ENCODE assay signal across 9 cellular contexts in the genomic region with DNA sequence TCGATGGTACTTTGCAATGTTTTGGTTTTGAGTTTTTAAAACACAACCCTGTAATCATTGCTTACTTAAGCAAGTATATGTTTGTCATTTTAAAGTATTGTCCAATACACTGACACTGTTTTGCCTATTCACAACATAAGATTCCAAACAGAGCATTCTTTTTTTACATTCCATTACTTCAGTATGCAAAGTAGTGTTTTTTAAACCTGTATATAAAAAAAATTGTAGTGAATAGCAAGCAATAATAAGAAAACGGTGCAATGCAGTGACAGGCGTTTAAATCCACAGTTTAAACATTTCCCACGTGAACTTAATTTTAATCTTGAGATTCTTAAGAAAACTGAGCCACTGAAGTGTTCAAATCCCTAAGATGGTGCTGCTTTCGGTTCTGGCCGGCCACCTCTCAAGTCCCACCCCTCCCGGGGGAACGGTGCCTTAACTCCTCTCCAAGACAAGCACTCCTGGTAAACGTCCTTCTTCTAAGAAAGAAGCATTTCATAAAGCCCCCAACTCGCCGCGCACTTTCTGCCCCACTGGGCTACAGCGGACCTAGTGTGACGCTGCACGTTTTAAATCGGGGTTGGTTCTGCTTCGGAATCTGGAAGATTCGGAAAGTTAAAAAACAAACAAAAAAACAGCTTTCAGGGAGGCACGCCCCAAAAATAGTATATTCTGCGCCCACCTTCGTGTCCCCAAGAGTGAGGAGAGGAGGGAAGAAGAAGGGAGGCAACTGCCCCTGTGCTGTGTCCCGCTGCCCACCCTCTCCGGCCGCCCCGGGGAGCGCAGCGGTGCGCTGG. TPM values are rescaled to one million over a fixed set of nuclear protein-coding genes. Genes with fewer than 3 reads are reported as not detected.
A peak's percentile ranks its signal among the peaks of the same experiment; 100 is the strongest.
DNase-seq lines count a peak whose midpoint lies in the region; ATAC-seq and TF ChIP-seq lines count a peak whose summit lies in the region.
"Had no signal": no experiment of that assay in that cellular context is flagged by ENCODE, and none has a peak within 500 bp of the region (broad histone marks: within the 10 kb centered on the region; RNA-seq: fewer than 3 reads in every experiment).

No MANE protein-coding gene starts in this region.

- ATAC-seq in IMR-90 (ENCODE audit: low read depth) = peak; percentile 40
- peak; percentile 10 for ATAC-seq in left lung
- no peak for ATAC-seq in GM19328 (IDR thresholded peaks at IDR 0.05; ENCODE audit: unreplicated experiment)

- no peaks in the 10 kb centered on the region for H3K9me1 ChIP-seq in IMR-90 (ENCODE audit: insufficient read depth, low read length)

- no peak overlapping the region for H4K5ac ChIP-seq in IMR-90 (ENCODE audit: low read depth, low read length)

- H3K4me3 ChIP-seq in IMR-90 (ENCODE audit: insufficient read depth, low read depth, low read length) = peak overlapping the region; percentile 41
- H3K4me3 ChIP-seq in choroid plexus epithelial cell (ENCODE audit: low read depth, low read length) = peak overlapping the region; percentile 50
- peak overlapping the region; percentile 37 to 43 for H3K4me3 ChIP-seq in left lung
- peak overlapping the region; percentile 61 for H3K4me3 ChIP-seq in suprapubic skin

- H2AK5ac ChIP-seq in IMR-90 (ENCODE audit: low read depth, low read length) = no peak overlapping the region

- in situ Hi-C loops in IMR-90 (cut with MboI; ENCODE audit: low sequenced_read_pairs) = no loop called here

- no peak for TF ChIP-seq RAD21 in IMR-90 (IDR thresholded peaks at IDR 0.05; ENCODE audit: low read length)

- no peak for TF ChIP-seq EP300 in suprapubic skin (IDR thresholded peaks at IDR 0.05)

- no peaks in the 10 kb centered on the region for H4K20me1 ChIP-seq in IMR-90 (ENCODE audit: insufficient read depth, low read length)

- no peak overlapping the region for H4K91ac ChIP-seq in IMR-90 (ENCODE audit: insufficient read depth, low read depth, low read length)

- peaks cover 41% of the 10 kb centered on the region for H3K27me3 ChIP-seq in IMR-90 (ENCODE audit: control insufficient read depth, insufficient read depth, low read length)
- peaks cover 39 to 66% of the 10 kb centered on the region in 2 donors for H3K27me3 ChIP-seq in left lung
- H3K27me3 ChIP-seq in suprapubic skin = peaks cover 50% of the 10 kb centered on the region

- H2BK120ac ChIP-seq in IMR-90 (ENCODE audit: low read depth, low read length) = no peak overlapping the region

- no peak overlapping the region for H3K23ac ChIP-seq in IMR-90 (ENCODE audit: low read depth, low read length)

- dilution Hi-C loops in IMR-90 (cut with HindIII; ENCODE audit: low sequenced_read_pairs, unreplicated experiment) = no loop called here

- H3K18ac ChIP-seq in IMR-90 (ENCODE audit: low read depth, low read length) = no peak overlapping the region

- H3K4me2 ChIP-seq in IMR-90 (ENCODE audit: low read depth, low read length) = peak overlapping the region; percentile 71

- H3K79me1 ChIP-seq in IMR-90 (ENCODE audit: low read depth in 1 of 2, low read length in 2 of 2) = no peaks in the 10 kb centered on the region

- H3K27ac ChIP-seq in IMR-90 (ENCODE audit: insufficient read depth, low read length) (no peak overlapping the region), left lung (peak overlapping the region in 1 of 2 donors; percentile 76), suprapubic skin (peak overlapping the region; percentile 59)

- WGBS in IMR-90 (ENCODE audit: extremely low coverage in 2 of 2, insufficient read length in 1 of 2), 2 experiments = 4% methylated on average over 4 of the region's 28 CpGs; no CpG with 5 or more reads in 1 of the 2 experiments
- 5% methylated on average over 28 of the region's 28 CpGs for WGBS in suprapubic skin

- no peaks in the 10 kb centered on the region for H3K36me3 ChIP-seq in IMR-90 (ENCODE audit: control insufficient read depth, insufficient read depth, low read length)
- no peaks in the 10 kb centered on the region for H3K36me3 ChIP-seq in left lung
- H3K36me3 ChIP-seq in suprapubic skin = no peaks in the 10 kb centered on the region

- CTCF ChIA-PET in IMR-90 (lab: Yijun Ruan, JAX) = no interaction called here

- no TSS peak for BruUV-seq in IMR-90 (replicated peaks; lab: Mats Ljungman, UMichigan)

- H3K4me1 ChIP-seq in IMR-90 (ENCODE audit: control insufficient read depth, insufficient read depth, low read length) (peaks cover 4% of the 10 kb centered on the region; the same call in 1 of the 2 replicates), left lung (peaks cover 0 to 7% of the 10 kb centered on the region in 2 donors), suprapubic skin (peaks cover 30% of the 10 kb centered on the region)

- H2BK5ac ChIP-seq in IMR-90 (ENCODE audit: low read depth, low read length, poor library complexity, severe bottlenecking) = no peak overlapping the region

- no peak overlapping the region for H3K4ac ChIP-seq in IMR-90 (ENCODE audit: low read depth, low read length)

- TF ChIP-seq CTCF in IMR-90 (conservative IDR thresholded peaks at IDR 0.05; ENCODE audit: low read depth, low read length) = no peak
- TF ChIP-seq CTCF in choroid plexus epithelial cell (conservative IDR thresholded peaks at IDR 0.05; ENCODE audit: low read depth, low read length) = no peak
- no peak for TF ChIP-seq CTCF in left lung (IDR thresholded peaks at IDR 0.05)
- TF ChIP-seq CTCF in suprapubic skin (IDR thresholded peaks at IDR 0.05) = no peak

- no peak overlapping the region for H3K14ac ChIP-seq in IMR-90 (replicated peaks; ENCODE audit: low read depth, low read length)

- H2BK20ac ChIP-seq in IMR-90 (ENCODE audit: low read depth, low read length) = no peak overlapping the region

- peak overlapping the region; percentile 20 for H2AK9ac ChIP-seq in IMR-90 (replicated peaks; ENCODE audit: low read depth, low read length, poor library complexity)

- POLR2A ChIA-PET in IMR-90 (lab: Charles Lee; ENCODE audit: unreplicated experiment) = no interaction called here

- H2AFZ ChIP-seq in IMR-90 (replicated peaks; ENCODE audit: low read length, poor library complexity) = peak overlapping the region; percentile 84

- intact Hi-C loops in IMR-90 (cut with micrococcal nuclease) (loop anchor here (10.0 kb wide), 1 partner anchor 552 kb away; no protein-coding TSS in a partner anchor), left lung (cut with DNase I) (no loop called here)

- H3K9ac ChIP-seq in IMR-90 (ENCODE audit: low read depth, low read length) = no peak overlapping the region

- no peak for DNase-seq in IMR-90
- peak; percentile 26 for DNase-seq in choroid plexus epithelial cell (ENCODE audit: low read depth)
- no peak for DNase-seq in left lung
- DNase-seq in suprapubic skin (ENCODE audit: low spot score in 2 of 2) = peak; percentile 55 to 78
- DNase-seq in NCI-H526 (lab: John Stamatoyannopoulos, UW) = no peak
- DNase-seq in COLO668 (lab: John Stamatoyannopoulos, UW; ENCODE audit: unreplicated experiment) = no peak
- DNase-seq: activated effector memory CD4-positive, alpha-beta T cell treated with anti-CD3 and anti-CD28 coated beads, Interleukin-2, amount 50 U/mL, for 16 hours; NCI-H510A treated with DMSO at 0.1 percent for 48 hours had no signal

- no peak overlapping the region for H3K56ac ChIP-seq in IMR-90 (ENCODE audit: extremely low read depth, insufficient read depth, low read length)

- H3K9me3 ChIP-seq in IMR-90 (ENCODE audit: control insufficient read depth, insufficient read depth, low read length) = peaks cover 8% of the 10 kb centered on the region
- no peaks in the 10 kb centered on the region for H3K9me3 ChIP-seq in left lung
- H3K9me3 ChIP-seq in suprapubic skin = no peaks in the 10 kb centered on the region

- TF ChIP-seq POLR2A in IMR-90 (IDR thresholded peaks at IDR 0.05; ENCODE audit: low read depth, low read length) = no peak
- no peak for TF ChIP-seq POLR2A in suprapubic skin (IDR thresholded peaks at IDR 0.05)

- no peak overlapping the region for H2BK15ac ChIP-seq in IMR-90 (ENCODE audit: low read depth, low read length)

- no peak overlapping the region for H4K8ac ChIP-seq in IMR-90 (ENCODE audit: low read depth in 2 of 2, low read length in 2 of 2)

TF ChIP-seq in IMR-90, 13 proteins besides CTCF, POLR2A, EP300 and RAD21 (continues in another document):
- no peak for TF ChIP-seq RCOR1 (IDR thresholded peaks at IDR 0.05; ENCODE audit: insufficient replicate concordance, low read length)
- TF ChIP-seq, protein P1, sequence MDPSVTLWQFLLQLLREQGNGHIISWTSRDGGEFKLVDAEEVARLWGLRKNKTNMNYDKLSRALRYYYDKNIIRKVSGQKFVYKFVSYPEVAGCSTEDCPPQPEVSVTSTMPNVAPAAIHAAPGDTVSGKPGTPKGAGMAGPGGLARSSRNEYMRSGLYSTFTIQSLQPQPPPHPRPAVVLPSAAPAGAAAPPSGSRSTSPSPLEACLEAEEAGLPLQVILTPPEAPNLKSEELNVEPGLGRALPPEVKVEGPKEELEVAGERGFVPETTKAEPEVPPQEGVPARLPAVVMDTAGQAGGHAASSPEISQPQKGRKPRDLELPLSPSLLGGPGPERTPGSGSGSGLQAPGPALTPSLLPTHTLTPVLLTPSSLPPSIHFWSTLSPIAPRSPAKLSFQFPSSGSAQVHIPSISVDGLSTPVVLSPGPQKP (IDR thresholded peaks at IDR 0.05; ENCODE audit: borderline replicate concordance, low read depth, low read length) = no peak
- TF ChIP-seq SMC3 (IDR thresholded peaks at IDR 0.05; ENCODE audit: low read depth, low read length) = no peak
- TF ChIP-seq MXI1 (IDR thresholded peaks at IDR 0.05; ENCODE audit: borderline replicate concordance, low read depth, low read length) = no peak
- no peak for TF ChIP-seq CHD1 (IDR thresholded peaks at IDR 0.05; ENCODE audit: low read depth, low read length)
- no peak for TF ChIP-seq RFX5 (IDR thresholded peaks at IDR 0.05; ENCODE audit: low read depth, low read length)
- TF ChIP-seq CEBPB (IDR thresholded peaks at IDR 0.05; ENCODE audit: low read depth, low read length) = no peak
- TF ChIP-seq BHLHE40 (IDR thresholded peaks at IDR 0.05; ENCODE audit: low read depth, low read length) = no peak
- no peak for TF ChIP-seq MAFK (IDR thresholded peaks at IDR 0.05; ENCODE audit: low read depth, low read length)
- TF ChIP-seq NFE2L2 (IDR thresholded peaks at IDR 0.05; ENCODE audit: low read depth, low read length) = no peak
- TF ChIP-seq FOS (IDR thresholded peaks at IDR 0.05; ENCODE audit: low read depth, low read length) = no peak
- TF ChIP-seq MAZ (IDR thresholded peaks at IDR 0.05; ENCODE audit: borderline replicate concordance, low read depth, low read length) = no peak

RNA-seq across cellular contexts. Expression of a gene that starts 2.9 kb away (rescaled TPM):
- total RNA-seq in IMR-90 (2012; rRNA removed) (under 0.01 TPM in 2 replicates), left lung (1 to 10 TPM; 2.0 to 2.2 TPM), suprapubic skin (under 1 TPM; 0.18 to 0.80 (median 0.53) TPM)
- polyA plus RNA-seq in IMR-90 (2012; rRNA removed) = not detected in 2 replicates
- polyA plus RNA-seq in IMR-90 (2012; cell fraction: cytosol; rRNA removed) = not detected in 2 replicates
- not detected in 2 replicates for polyA plus RNA-seq in IMR-90 (2012; cell fraction: nucleus; rRNA removed; ENCODE audit: low replicate concordance)

Comparison
In these comparisons a context has a peak if more than half of its experiments do, and no peak if none do; other contexts are left out.
1. DNase-seq: peak in choroid plexus epithelial cell (single experiment) and suprapubic skin (2 of 2); none in IMR-90 (single experiment), left lung (0 of 2), NCI-H526 (0 of 2) and COLO668 (single experiment).
2. Peak in every context shown above with its lines, with median percentiles within 50 percentile points of each other: H3K4me3 ChIP-seq.